In the genomic region with DNA sequence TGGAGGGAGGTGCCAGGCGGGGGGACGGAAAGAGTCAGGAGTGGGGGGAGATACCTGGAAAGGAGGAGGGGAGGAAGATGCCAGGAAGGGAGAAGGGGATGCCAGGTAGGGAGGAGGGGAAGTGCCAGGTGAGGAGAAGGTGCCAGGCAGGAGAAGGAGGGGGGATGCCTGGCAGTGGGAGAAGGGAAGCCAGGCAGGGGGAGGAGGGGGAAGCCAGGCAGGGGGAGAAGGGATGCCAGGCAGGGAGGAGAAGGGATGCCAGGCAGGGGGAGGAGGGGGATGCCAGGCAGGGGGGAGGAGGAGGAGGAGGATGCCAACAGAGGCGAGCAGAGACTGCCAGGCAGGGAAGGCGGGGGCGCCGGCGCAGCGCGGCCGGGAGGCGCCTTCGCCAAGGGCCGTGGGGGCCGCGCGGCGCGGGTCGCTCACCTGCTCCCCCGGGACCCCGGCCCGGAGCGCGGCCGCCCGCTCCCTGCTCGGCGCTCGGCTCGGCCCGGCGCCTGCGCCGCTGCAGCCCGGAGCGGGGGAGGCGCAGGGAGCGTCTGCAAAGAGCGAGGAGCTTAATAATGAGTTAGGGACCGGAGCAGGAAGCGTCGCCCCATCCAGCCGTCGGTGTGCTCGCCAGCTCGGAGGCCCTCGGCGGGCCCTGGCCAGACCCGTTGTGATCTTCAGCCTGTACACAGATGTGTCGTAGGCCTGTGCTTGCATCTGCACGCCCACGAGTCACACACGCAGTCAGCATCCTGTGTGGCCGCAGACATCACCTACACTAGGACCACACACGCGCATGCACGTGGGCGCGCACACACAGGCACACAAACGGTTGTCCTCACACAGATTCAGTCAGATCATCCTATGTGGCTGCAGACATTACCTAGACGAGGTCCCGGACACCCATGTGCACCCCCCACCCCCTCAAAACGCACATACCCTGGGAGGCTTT, we compare ENCODE assay signal across 8 cellular contexts. TPM values are rescaled to one million over a fixed set of nuclear protein-coding genes. Genes with fewer than 3 reads are reported as not detected.
DNase-seq lines count a peak whose midpoint lies in the region; ATAC-seq and TF ChIP-seq lines count a peak whose summit lies in the region.

No MANE protein-coding gene starts in this region.

- H2AFZ ChIP-seq in HCT116 (ENCODE audit: low read depth, low read length, poor library complexity, severe bottlenecking) = peak overlapping the region; percentile 44

- H3K9me3 Mint-ChIP-seq in CD4-positive, alpha-beta memory T cell = no peaks in the 10 kb centered on the region

- H3K4me3 Mint-ChIP-seq in CD4-positive, alpha-beta memory T cell = peak overlapping the region; percentile 84 to 90 (median 87)

- RAD21 ChIA-PET in HCT116 (lab: Charles Lee; ENCODE audit: low non-redundant PET in 1 of 2, low total read pairs in 2 of 2, uncharacterized antibody in 2 of 2, unreplicated experiment in 2 of 2) = no interaction called here

- TF ChIP-seq CTCF in HCT116 (IDR thresholded peaks at IDR 0.05 in 2 of 3, conservative IDR thresholded peaks at IDR 0.05 in 1 of 3; ENCODE audit: borderline replicate concordance in 1 of 3, insufficient read depth in 1 of 3, low read depth in 2 of 3, low read length in 2 of 3) = no peak

- TF ChIP-seq POLR2A in HCT116 (IDR thresholded peaks at IDR 0.05; ENCODE audit: borderline replicate concordance, extremely low read depth, insufficient read depth, insufficient read length) = no peak

- BruUV-seq in HCT116 (replicated peaks; lab: Mats Ljungman, UMichigan) = no TSS peak

- peak overlapping the region in 6 of 7 donors; percentile 19 to 84 (median 76) for H3K27ac Mint-ChIP-seq in CD4-positive, alpha-beta memory T cell

- intact Hi-C loops in CD4-positive, alpha-beta memory T cell (cut with micrococcal nuclease) = no loop called here
- intact Hi-C loops in HCT116 (cut with micrococcal nuclease) = no loop called here

- ATAC-seq in HCT116 = peak; percentile 96

- H3K27ac ChIP-seq in CD4-positive, alpha-beta memory T cell (ENCODE audit: low read depth, low read length) = no peak overlapping the region
- no peak overlapping the region; the same call in 1 of the 2 replicates for H3K27ac ChIP-seq in HCT116 (ENCODE audit: low read depth, low read length)

- POLR2A ChIA-PET in CD4-positive, alpha-beta memory T cell (lab: Charles Lee; ENCODE audit: partially characterized antibody) = interaction anchor here (1.0 to 1.5 kb wide), 5 partner anchors 10 to 356 kb away, joined by 3 to 6 read pairs (median 5); partner anchors contain the start of genes ABCF2 and NUB1
- POLR2A ChIA-PET in HCT116 (lab: Charles Lee) = interaction anchor here (1.0 kb wide), 1 partner anchor 50 kb away, joined by 4 read pairs; the partner anchor contains the start of gene ABCF2

- no peaks in the 10 kb centered on the region for H3K9me2 ChIP-seq in HCT116 (ENCODE audit: insufficient read depth)

- peak overlapping the region; percentile 35 for H3K9ac ChIP-seq in HCT116 (ENCODE audit: low read length)

- H3K36me3 Mint-ChIP-seq in CD4-positive, alpha-beta memory T cell = no peaks in the 10 kb centered on the region

- DNase-seq in CD4-positive, alpha-beta memory T cell = peak; percentile 47 to 65 (median 59)
- DNase-seq in HCT116 (ENCODE audit: low read depth, low spot score) (peak; percentile 32), NCI-H345 (lab: John Stamatoyannopoulos, UW) (peak; percentile 69), ecto neural progenitor cell (ENCODE audit: low spot score) (peak; percentile 79), lung microvascular endothelial cell (ENCODE audit: low read depth in 2 of 2) (peak; percentile 47 to 63), mesenteric fat pad (ENCODE audit: low spot score) (no peak)
- peak; percentile 55 to 62 for DNase-seq in activated CD4-positive, alpha-beta T cell treated with anti-CD3 and anti-CD28 coated beads, Interleukin-2, amount 50 U/mL, for 48 hours
- peak; percentile 24 to 59 (median 32) for DNase-seq in stimulated activated CD4-positive, alpha-beta T cell treated with anti-CD3 and anti-CD28 coated beads, TNF-alpha, amount 100 ng/mL, for 24 hours (ENCODE audit: low read depth in 3 of 3)

- H3K4me1 Mint-ChIP-seq in CD4-positive, alpha-beta memory T cell = peaks cover 15 to 25% (median 18%) of the 10 kb centered on the region in 4 donors

- no peaks in the 10 kb centered on the region for H4K20me1 ChIP-seq in HCT116 (ENCODE audit: insufficient read depth)

- peak overlapping the region; percentile 38 to 61 for H3K4me3 ChIP-seq in CD4-positive, alpha-beta memory T cell (ENCODE audit: low read length in 2 of 2)
- peak overlapping the region; percentile 46 to 57 for H3K4me3 ChIP-seq in HCT116 (replicated peaks in 1 of 2; ENCODE audit: low read depth in 1 of 2, low read length in 2 of 2)

- H3K79me2 ChIP-seq in HCT116 (ENCODE audit: insufficient read depth, low read length) = no peaks in the 10 kb centered on the region

- CTCF ChIA-PET in CD4-positive, alpha-beta memory T cell (lab: Charles Lee; ENCODE audit: partially characterized antibody) = interaction anchor here (0.6 to 1.1 kb wide), 3 partner anchors 27 to 1651 kb away, joined by 3 to 4 read pairs (median 4); no protein-coding TSS in a partner anchor
- CTCF ChIA-PET in HCT116 (lab: Charles Lee) = interaction anchor here (0.6 to 1.0 kb wide), 3 partner anchors 33 to 38 kb away, joined by 3 read pairs; no protein-coding TSS in a partner anchor

- H3K4me1 ChIP-seq in CD4-positive, alpha-beta memory T cell (ENCODE audit: insufficient read depth, low read length) = peaks cover 22% of the 10 kb centered on the region
- H3K4me1 ChIP-seq in HCT116 (ENCODE audit: control insufficient read depth in 1 of 2, insufficient read depth in 2 of 2, low read length in 2 of 2) = peaks cover 12 to 17% of the 10 kb centered on the region in 2 experiments; a peak in 3 of 4 replicates

- H3K36me3 ChIP-seq in CD4-positive, alpha-beta memory T cell (ENCODE audit: insufficient read depth, low read length) = no peaks in the 10 kb centered on the region
- no peaks in the 10 kb centered on the region for H3K36me3 ChIP-seq in HCT116 (ENCODE audit: control insufficient read depth in 1 of 2, insufficient read depth in 2 of 2, low read length in 2 of 2)

- peaks cover 6% of the 10 kb centered on the region for H3K27me3 ChIP-seq in CD4-positive, alpha-beta memory T cell (ENCODE audit: insufficient read depth, low read length)
- no peaks in the 10 kb centered on the region for H3K27me3 ChIP-seq in HCT116 (ENCODE audit: insufficient read depth, low read length)

- peak overlapping the region; percentile 83 for H3K4me2 ChIP-seq in HCT116 (ENCODE audit: low read length)

- TF ChIP-seq RAD21 in HCT116 (IDR thresholded peaks at IDR 0.05; ENCODE audit: low read depth) = no peak

- H3K9me3 ChIP-seq in CD4-positive, alpha-beta memory T cell (ENCODE audit: control insufficient read depth in 1 of 2, low read length in 2 of 2) = no peaks in the 10 kb centered on the region
- no peaks in the 10 kb centered on the region for H3K9me3 ChIP-seq in HCT116 (ENCODE audit: control insufficient read depth in 1 of 2, insufficient read depth in 1 of 2, low read depth in 1 of 2, low read length in 2 of 2)

- peaks cover 3 to 8% of the 10 kb centered on the region in 2 donors for H3K27me3 Mint-ChIP-seq in CD4-positive, alpha-beta memory T cell

TF ChIP-seq in HCT116, 20 proteins besides CTCF, POLR2A, EP300 and RAD21 (continues in another document):
- TF ChIP-seq FOSL1 (IDR thresholded peaks at IDR 0.05; ENCODE audit: low read depth) = no peak
- TF ChIP-seq, protein P1, sequence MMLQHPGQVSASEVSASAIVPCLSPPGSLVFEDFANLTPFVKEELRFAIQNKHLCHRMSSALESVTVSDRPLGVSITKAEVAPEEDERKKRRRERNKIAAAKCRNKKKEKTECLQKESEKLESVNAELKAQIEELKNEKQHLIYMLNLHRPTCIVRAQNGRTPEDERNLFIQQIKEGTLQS (IDR thresholded peaks at IDR 0.05) = no peak
- TF ChIP-seq ZFX (IDR thresholded peaks at IDR 0.05) = peak; percentile 50; the same call in 1 of the 2 replicates
- TF ChIP-seq EZH2 (IDR thresholded peaks at IDR 0.05) = no peak
- TF ChIP-seq SRF (IDR thresholded peaks at IDR 0.05; ENCODE audit: low read depth) = no peak
- no peak; the same call in 1 of the 2 replicates for TF ChIP-seq ELF1 (IDR thresholded peaks at IDR 0.05; ENCODE audit: borderline replicate concordance, low read depth)
- TF ChIP-seq CBX3 (IDR thresholded peaks at IDR 0.05; ENCODE audit: low read depth) = no peak
- no peak for TF ChIP-seq EZH2phosphoT487 (IDR thresholded peaks at IDR 0.05; ENCODE audit: borderline replicate concordance)
- TF ChIP-seq YY1 (IDR thresholded peaks at IDR 0.05; ENCODE audit: extremely low read depth, insufficient replicate concordance, low read depth, low read length) = no peak
- TF ChIP-seq EGR1 (IDR thresholded peaks at IDR 0.05; ENCODE audit: low read depth) = peak; percentile 92

RNA-seq across cellular contexts. Expression of gene SMARCD3, which starts 28.4 kb away (rescaled TPM):
- total RNA-seq in CD4-positive, alpha-beta memory T cell = 1 to 10 TPM; 4.0 to 5.2 TPM
- polyA plus RNA-seq in CD4-positive, alpha-beta memory T cell = 1 to 10 TPM; 4.6 TPM
- total RNA-seq in HCT116 (2021; ENCODE audit: unreplicated experiment) (30.3 TPM), lung microvascular endothelial cell (0.79 and 2.0 TPM in 2 replicates), mesenteric fat pad (36.5 TPM)
- polyA plus RNA-seq in HCT116 (2012) = 21.2 and 30.3 TPM in 2 replicates

RNA-seq across cellular contexts. Expression of gene CHPF2, which starts 44.6 kb away (rescaled TPM):
- total RNA-seq in CD4-positive, alpha-beta memory T cell = 10 to 100 TPM; 52.2 to 52.3 TPM
- polyA plus RNA-seq in CD4-positive, alpha-beta memory T cell = 10 to 100 TPM; 25.3 to 28.6 TPM
- total RNA-seq in HCT116 (2021; ENCODE audit: unreplicated experiment) = 19.5 TPM
- polyA plus RNA-seq in HCT116 (2012) = 7.6 and 8.2 TPM in 2 replicates
- 31.2 and 31.7 TPM in 2 replicates for total RNA-seq in lung microvascular endothelial cell
- total RNA-seq in mesenteric fat pad = 42.1 TPM

RNA-seq across cellular contexts. Expression of gene ABCF2, which starts 49.9 kb away (rescaled TPM):
- 10 to 100 TPM; 31.4 to 35.7 TPM for total RNA-seq in CD4-positive, alpha-beta memory T cell
- 10 to 100 TPM; 33.0 to 37.3 TPM for polyA plus RNA-seq in CD4-positive, alpha-beta memory T cell
- total RNA-seq in HCT116 (2021; ENCODE audit: unreplicated experiment) = 63.7 TPM
- 29.9 and 39.4 TPM in 2 replicates for polyA plus RNA-seq in HCT116 (2012)
- 37.0 and 39.5 TPM in 2 replicates for total RNA-seq in lung microvascular endothelial cell
- 38.1 TPM for total RNA-seq in mesenteric fat pad
